1 cellular context compared by ENCODE assay signal in the genomic region with DNA sequence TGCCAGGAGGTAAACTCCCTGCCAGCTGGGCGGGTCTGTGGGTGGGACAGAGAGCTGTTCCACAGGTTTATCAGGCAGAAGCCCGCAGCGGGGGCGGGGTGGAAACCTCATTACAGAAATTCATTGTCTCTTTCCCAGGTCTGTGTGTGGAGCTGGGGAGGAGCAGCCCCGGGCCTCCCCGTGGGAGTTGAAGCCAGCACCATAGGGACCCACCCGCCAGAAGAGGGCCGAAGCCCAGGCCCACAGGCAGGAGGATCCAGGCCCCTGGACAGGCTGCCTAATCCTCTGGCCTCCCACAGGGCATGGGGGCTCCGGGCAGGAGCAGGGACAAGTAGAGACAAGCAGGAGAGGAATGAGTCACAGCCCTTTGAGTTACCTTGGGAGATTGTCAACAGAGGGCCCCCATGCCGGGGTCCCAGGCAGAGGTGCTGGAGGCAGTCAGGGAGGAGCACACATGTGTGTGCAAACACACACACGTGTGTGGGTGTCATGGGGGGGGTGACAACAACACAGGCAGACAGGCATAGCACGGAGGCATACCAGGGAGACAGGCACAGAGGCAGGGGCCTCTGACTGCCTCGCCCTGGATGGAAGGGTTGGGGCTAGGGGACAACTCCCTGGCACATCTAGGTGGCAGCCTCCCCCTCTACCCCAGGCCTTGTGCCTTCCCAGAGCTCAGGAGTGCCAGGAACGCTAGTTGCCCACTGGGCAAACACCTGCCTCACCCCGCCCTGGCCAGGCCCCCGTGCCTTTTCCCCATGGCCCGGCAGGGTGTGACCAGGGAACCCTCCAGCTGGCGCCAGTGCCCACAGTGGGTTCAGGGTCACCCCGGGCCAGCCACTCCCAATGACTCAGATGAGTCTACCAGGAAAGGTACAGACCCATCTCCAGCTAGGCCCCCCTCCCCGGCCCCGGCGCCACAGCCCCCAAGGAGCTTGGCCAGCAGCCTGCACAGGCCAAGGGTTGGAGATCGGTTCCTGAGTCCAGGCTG.
TF ChIP-seq lines count a peak whose summit lies in the region.

No MANE protein-coding gene starts in this region.

TF ChIP-seq in HCT116, 20 proteins besides CTCF, POLR2A, EP300 and RAD21:
- TF ChIP-seq SIN3A (IDR thresholded peaks at IDR 0.05; ENCODE audit: low read depth) (no peak), ZFX (IDR thresholded peaks at IDR 0.05) (no peak), TCF7L2 (IDR thresholded peaks at IDR 0.05; ENCODE audit: borderline replicate concordance, extremely low read depth, insufficient read depth, insufficient read length) (peak; percentile 48), YY1 (IDR thresholded peaks at IDR 0.05; ENCODE audit: extremely low read depth, insufficient replicate concordance, low read depth, low read length) (no peak), ELF1 (IDR thresholded peaks at IDR 0.05; ENCODE audit: borderline replicate concordance, low read depth) (no peak), POLR2AphosphoS5 (IDR thresholded peaks at IDR 0.05; ENCODE audit: low read depth, low read length) (peak; percentile 21), SP1 (IDR thresholded peaks at IDR 0.05; ENCODE audit: low read depth) (no peak)
- TF ChIP-seq, protein P1, sequence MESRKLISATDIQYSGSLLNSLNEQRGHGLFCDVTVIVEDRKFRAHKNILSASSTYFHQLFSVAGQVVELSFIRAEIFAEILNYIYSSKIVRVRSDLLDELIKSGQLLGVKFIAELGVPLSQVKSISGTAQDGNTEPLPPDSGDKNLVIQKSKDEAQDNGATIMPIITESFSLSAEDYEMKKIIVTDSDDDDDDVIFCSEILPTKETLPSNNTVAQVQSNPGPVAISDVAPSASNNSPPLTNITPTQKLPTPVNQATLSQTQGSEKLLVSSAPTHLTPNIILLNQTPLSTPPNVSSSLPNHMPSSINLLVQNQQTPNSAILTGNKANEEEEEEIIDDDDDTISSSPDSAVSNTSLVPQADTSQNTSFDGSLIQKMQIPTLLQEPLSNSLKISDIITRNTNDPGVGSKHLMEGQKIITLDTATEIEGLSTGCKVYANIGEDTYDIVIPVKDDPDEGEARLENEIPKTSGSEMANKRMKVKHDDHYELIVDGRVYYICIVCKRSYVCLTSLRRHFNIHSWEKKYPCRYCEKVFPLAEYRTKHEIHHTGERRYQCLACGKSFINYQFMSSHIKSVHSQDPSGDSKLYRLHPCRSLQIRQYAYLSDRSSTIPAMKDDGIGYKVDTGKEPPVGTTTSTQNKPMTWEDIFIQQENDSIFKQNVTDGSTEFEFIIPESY (IDR thresholded peaks at IDR 0.05; ENCODE audit: extremely low read depth, insufficient replicate concordance, low read length) = peak; percentile 30
- TF ChIP-seq, protein P2, sequence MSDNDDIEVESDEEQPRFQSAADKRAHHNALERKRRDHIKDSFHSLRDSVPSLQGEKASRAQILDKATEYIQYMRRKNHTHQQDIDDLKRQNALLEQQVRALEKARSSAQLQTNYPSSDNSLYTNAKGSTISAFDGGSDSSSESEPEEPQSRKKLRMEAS (IDR thresholded peaks at IDR 0.05) = no peak
